ENCODE assay signal across 1 cellular context in the genomic region with DNA sequence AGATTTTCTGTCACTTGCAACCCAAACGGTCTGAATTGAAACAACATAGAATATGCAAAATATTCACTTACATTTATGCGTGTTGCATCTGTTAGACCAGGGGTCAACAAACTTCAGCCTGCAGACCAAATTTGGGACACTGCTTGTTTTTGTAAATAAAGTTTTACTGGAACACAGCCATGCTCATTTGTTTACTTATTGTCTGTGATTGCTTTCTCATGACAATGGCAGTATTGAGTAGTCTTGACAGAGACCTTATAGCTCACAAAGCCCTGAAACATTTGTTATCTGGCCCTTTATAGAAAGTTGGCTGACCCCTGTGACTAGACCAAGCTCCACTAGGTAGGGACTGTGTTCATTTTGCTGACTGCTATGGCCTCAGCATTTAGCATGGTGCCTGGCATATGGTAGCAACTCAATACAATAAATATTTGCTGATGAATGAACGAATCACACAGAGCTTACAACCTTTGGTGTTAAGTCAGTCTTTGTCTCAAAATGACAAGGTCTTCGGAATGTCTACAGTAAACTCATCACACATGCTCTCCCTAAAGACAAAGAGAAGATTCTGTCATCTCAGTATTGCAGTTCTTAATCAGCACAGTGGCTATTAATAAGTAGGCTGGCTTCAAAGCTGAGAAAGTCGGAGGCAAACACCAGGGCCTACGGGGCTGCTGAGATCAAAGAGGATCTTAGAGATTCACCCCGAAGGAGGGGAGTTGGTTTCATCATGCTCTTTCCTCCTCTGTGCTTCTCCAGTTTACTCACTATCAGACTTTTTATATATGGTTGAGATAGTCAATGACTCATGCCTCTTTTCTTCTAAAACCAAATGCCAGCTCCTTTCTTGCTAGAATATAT.
TF ChIP-seq lines count a peak whose summit lies in the region.

No MANE protein-coding gene starts in this region.

TF ChIP-seq in GM12878, 131 proteins besides CTCF, POLR2A, EP300 and RAD21 (continued from another document):
- TF ChIP-seq, protein P1, sequence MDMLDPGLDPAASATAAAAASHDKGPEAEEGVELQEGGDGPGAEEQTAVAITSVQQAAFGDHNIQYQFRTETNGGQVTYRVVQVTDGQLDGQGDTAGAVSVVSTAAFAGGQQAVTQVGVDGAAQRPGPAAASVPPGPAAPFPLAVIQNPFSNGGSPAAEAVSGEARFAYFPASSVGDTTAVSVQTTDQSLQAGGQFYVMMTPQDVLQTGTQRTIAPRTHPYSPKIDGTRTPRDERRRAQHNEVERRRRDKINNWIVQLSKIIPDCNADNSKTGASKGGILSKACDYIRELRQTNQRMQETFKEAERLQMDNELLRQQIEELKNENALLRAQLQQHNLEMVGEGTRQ (IDR thresholded peaks at IDR 0.05; ENCODE audit: borderline replicate concordance, low read depth, low read length) = no peak
- TF ChIP-seq, protein P2, sequence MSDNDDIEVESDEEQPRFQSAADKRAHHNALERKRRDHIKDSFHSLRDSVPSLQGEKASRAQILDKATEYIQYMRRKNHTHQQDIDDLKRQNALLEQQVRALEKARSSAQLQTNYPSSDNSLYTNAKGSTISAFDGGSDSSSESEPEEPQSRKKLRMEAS (IDR thresholded peaks at IDR 0.05; ENCODE audit: low read depth, low read length) = no peak
- peak; percentile 89 for TF ChIP-seq BCL11A (IDR thresholded peaks at IDR 0.05; ENCODE audit: low read depth, low read length)
- peak; percentile 44 for TF ChIP-seq DPF2 (IDR thresholded peaks at IDR 0.05)
- TF ChIP-seq MTA2 (IDR thresholded peaks at IDR 0.05; ENCODE audit: low read depth) = peak; percentile 41
- TF ChIP-seq ZNF217 (IDR thresholded peaks at IDR 0.05) = no peak
